Comparison of ENCODE assay signal across 12 cellular contexts in genomic region chr1:22256213-22256512, GRCh38.
"Had no signal": no experiment of that assay in that cellular context is flagged by ENCODE, and none has a peak within 500 bp of the region (broad histone marks: within the 10 kb centered on the region; RNA-seq: fewer than 3 reads in every experiment).

No MANE protein-coding gene starts in this region.

- H3K27ac ChIP-seq: dorsolateral prefrontal cortex had no signal

- DNase-seq: activated CD4-positive, alpha-beta T cell treated with anti-CD3 and anti-CD28 coated beads, Interleukin-2, amount 50 U/mL, for 4 hours; activated CD8-positive, alpha-beta memory T cell treated with anti-CD3 and anti-CD28 coated beads, Interleukin-2, amount 10 ng/mL, durations not matched to agents 7 days and 5 days; activated gamma-delta T cell; activated T-cell treated with anti-CD3 and anti-CD28 coated beads, Interleukin-2, amount 50 U/mL, for 24 hours; amygdala; dorsolateral prefrontal cortex; hippocampal formation; naive thymus-derived CD8-positive, alpha-beta T cell; stimulated activated CD4-positive, alpha-beta T cell treated with anti-CD3 and anti-CD28 coated beads, Interleukin-2, amount 100 ng/mL, for 48 hours; stimulated activated naive CD4-positive, alpha-beta T cell treated with Interleukin-2 at 50 U/mL for 16 hours had no signal

- H3K4me3 ChIP-seq: dorsolateral prefrontal cortex had no signal

- H3K27me3 ChIP-seq: dorsolateral prefrontal cortex had no signal

- ATAC-seq: activated CD4-positive, CD25-positive, alpha-beta regulatory T cell treated with anti-CD3 and anti-CD28 coated beads, Interleukin-2, amount 50 U/mL, for 24 hours; activated CD8-positive, alpha-beta memory T cell treated with anti-CD3 and anti-CD28 coated beads, Interleukin-2, amount 10 ng/mL, durations not matched to agents 7 days and 5 days; naive thymus-derived CD8-positive, alpha-beta T cell had no signal

- FAIRE-seq: bronchial epithelial cell had no signal
